25 cellular contexts compared by ENCODE assay signal in the genomic region with DNA sequence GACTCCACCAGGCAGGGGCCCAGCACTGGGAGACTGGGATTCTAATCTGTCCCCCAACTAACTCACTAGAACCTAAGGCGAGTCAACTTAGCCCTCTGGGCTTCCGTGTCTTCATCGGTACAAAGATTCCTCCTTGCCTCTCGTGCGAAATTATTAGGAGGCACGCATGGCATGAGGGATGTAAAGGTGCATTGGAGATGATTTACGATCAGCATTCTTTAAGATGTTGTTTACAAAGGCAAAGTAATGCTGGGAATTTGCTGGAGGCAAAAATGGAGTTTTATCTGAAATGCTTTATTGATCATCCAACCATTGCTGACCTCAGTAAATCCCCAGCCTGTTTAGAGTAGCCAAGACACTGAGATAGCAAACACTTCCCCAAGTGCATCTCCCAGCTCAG.
"Had no signal": no experiment of that assay in that cellular context is flagged by ENCODE, and none has a peak within 500 bp of the region (broad histone marks: within the 10 kb centered on the region; RNA-seq: fewer than 3 reads in every experiment).

No MANE protein-coding gene starts in this region.

- H3K36me3 ChIP-seq: heart right ventricle, left lung, lower lobe of right lung, pancreas, prostate gland, stomach, thyroid gland, transverse colon had no signal

- H3K27me3 ChIP-seq: hepatocyte, left lung, pancreas, stomach, testis, thyroid gland, transverse colon had no signal

- H3K27me3 Mint-ChIP-seq: stimulated activated naive B cell treated with anti-CD40 and anti-IgM and Interleukin-4, amounts not matched to agents 10 μg/mL and 1 μg/mL and 100 μg/mL, for 72 hours had no signal

- H3K36me3 Mint-ChIP-seq: naive B cell; natural killer cell; stimulated activated naive B cell treated with anti-CD40 and anti-IgM and Interleukin-4, amounts not matched to agents 10 μg/mL and 1 μg/mL and 100 μg/mL, for 72 hours had no signal

- H3K27ac ChIP-seq: heart right ventricle, hepatocyte, left lung, lower lobe of right lung, pancreas, prostate gland, skin epidermis, stomach, testis, thyroid gland, transverse colon had no signal

- H3K4me1 ChIP-seq: heart right ventricle, left lung, lower lobe of right lung, prostate gland, testis, thyroid gland had no signal

- H3K4me3 ChIP-seq: heart right ventricle, hepatocyte, left lung, lower lobe of right lung, pancreas, prostate gland, skin epidermis, stomach, testis, thyroid gland, transverse colon had no signal

- H3K27ac Mint-ChIP-seq: naive B cell; natural killer cell; nephron progenitor cell; stimulated activated naive B cell treated with anti-CD40 and anti-IgM and Interleukin-4, amounts not matched to agents 10 μg/mL and 1 μg/mL and 100 μg/mL, for 72 hours had no signal

- DNase-seq: heart right ventricle; left colon; left lung; lower lobe of right lung; mammary epithelial cell; mesenchymal stem cell; naive B cell; natural killer cell; nephron progenitor cell; pancreas; retina; right cardiac atrium; stimulated activated CD4-positive, alpha-beta T cell treated with anti-CD3 and anti-CD28 coated beads, Interleukin-12 subunit alpha, Interleukin-12 subunit beta, amount 100 ng/mL, for 4 hours; stimulated activated CD4-positive, alpha-beta T cell treated with anti-CD3 and anti-CD28 coated beads, Interleukin-15, amount 100 ng/mL, for 24 hours; stimulated activated CD4-positive, alpha-beta T cell treated with anti-CD3 and anti-CD28 coated beads, Interleukin-2, amount 100 ng/mL, for 24 hours; stimulated activated CD4-positive, alpha-beta T cell treated with anti-CD3 and anti-CD28 coated beads, Interleukin-4, amount 100 ng/mL, for 1 hour; stimulated activated naive B cell treated with anti-CD40 and anti-IgM and Interleukin-4, amounts not matched to agents 10 μg/mL and 1 μg/mL and 100 μg/mL, for 72 hours; stimulated activated naive CD8-positive, alpha-beta T cell treated with anti-CD3 and anti-CD28 coated beads, Interleukin-15, Interleukin-2, amounts not matched to agents 100 U/mL and 50 U/mL, for 24 hours; stomach; testis; thyroid gland; transverse colon had no signal

- H3K9me3 ChIP-seq: lower lobe of right lung, pancreas, prostate gland, testis, thyroid gland, transverse colon had no signal

- H3K4me1 Mint-ChIP-seq: natural killer cell; nephron progenitor cell; stimulated activated naive B cell treated with anti-CD40 and anti-IgM and Interleukin-4, amounts not matched to agents 10 μg/mL and 1 μg/mL and 100 μg/mL, for 72 hours had no signal

- H3K4me3 Mint-ChIP-seq: naive B cell; natural killer cell; nephron progenitor cell; stimulated activated naive B cell treated with anti-CD40 and anti-IgM and Interleukin-4, amounts not matched to agents 10 μg/mL and 1 μg/mL and 100 μg/mL, for 72 hours had no signal

- H3K9me3 Mint-ChIP-seq: natural killer cell, nephron progenitor cell had no signal
